Comparison of ENCODE assay signal across 10 cellular contexts in the genomic region with DNA sequence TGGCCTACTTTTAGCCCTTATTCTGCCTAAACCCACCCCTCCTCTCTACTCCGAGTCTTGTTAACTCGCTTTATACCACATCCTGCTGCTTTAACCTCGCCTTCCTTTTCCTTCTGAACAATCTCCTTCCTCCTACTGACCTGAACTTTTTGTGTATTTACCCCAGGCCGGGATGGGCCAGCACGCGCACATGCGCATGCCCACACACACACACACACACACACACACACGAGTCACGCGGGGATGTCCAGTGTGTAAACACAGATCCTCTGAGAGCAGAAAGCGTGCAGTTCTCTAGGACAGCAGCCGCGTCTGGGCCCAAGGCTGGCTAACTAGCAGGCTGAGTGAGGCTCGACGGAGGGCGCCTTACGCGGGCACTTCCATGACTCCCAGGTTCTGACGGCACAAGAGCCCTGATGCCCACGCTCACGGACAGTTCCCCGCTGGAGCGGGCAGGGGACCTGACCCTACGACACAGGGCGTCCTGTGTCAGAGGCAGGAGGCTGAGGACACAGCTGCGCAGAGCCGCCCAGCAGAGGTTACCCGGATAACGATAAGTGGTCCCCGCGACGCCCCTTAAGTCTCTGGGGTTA. TPM values are rescaled to one million over a fixed set of nuclear protein-coding genes. Genes with fewer than 3 reads are reported as not detected.
DNase-seq lines count a peak whose midpoint lies in the region; ATAC-seq and TF ChIP-seq lines count a peak whose summit lies in the region.
"Had no signal": no experiment of that assay in that cellular context is flagged by ENCODE, and none has a peak within 500 bp of the region (broad histone marks: within the 10 kb centered on the region; RNA-seq: fewer than 3 reads in every experiment).

No MANE protein-coding gene starts in this region.

- intact Hi-C loops in left lung (cut with DNase I), result no loop called here

- peaks cover 0 to 82% of the 10 kb centered on the region in 2 donors for H3K4me1 ChIP-seq in left lung

- DNase-seq in activated T-cell treated with anti-CD3 and anti-CD28 coated beads, Interleukin-2, amount 50 U/mL, for 48 hours, result peak; percentile 66 to 71
- DNase-seq in left lung (peak; percentile 64 to 83), type B pancreatic cell (ENCODE audit: extremely low spot score, unreplicated experiment) (no peak), T1000 (lab: John Stamatoyannopoulos, UW) (no peak), NCI-H526 treated with DMSO at 0.1 percent for 48 hours (lab: John Stamatoyannopoulos, UW) (no peak), NCI-H2227 (lab: John Stamatoyannopoulos, UW; ENCODE audit: unreplicated experiment) (no peak)

- peak overlapping the region; percentile 25 to 66 for H3K4me3 ChIP-seq in left lung

- H3K36me3 Mint-ChIP-seq in type B pancreatic cell, result no peaks in the 10 kb centered on the region

- H3K4me3 Mint-ChIP-seq in type B pancreatic cell, result peak overlapping the region; percentile 60

- peaks cover 0 to 9% of the 10 kb centered on the region in 2 donors for H3K36me3 ChIP-seq in left lung

- TF ChIP-seq CTCF in left lung (IDR thresholded peaks at IDR 0.05) (no peak), type B pancreatic cell (conservative IDR thresholded peaks at IDR 0.05) (no peak)

- H3K9me3 ChIP-seq in left lung, result no peaks in the 10 kb centered on the region

- peaks cover 4% of the 10 kb centered on the region for H3K4me1 Mint-ChIP-seq in type B pancreatic cell (ENCODE audit: unreplicated experiment)

- peak overlapping the region; percentile 27 for H3K27ac Mint-ChIP-seq in type B pancreatic cell

- H3K9me3 Mint-ChIP-seq in type B pancreatic cell, result peaks cover 4% of the 10 kb centered on the region

- peaks cover 73% of the 10 kb centered on the region for H3K27me3 Mint-ChIP-seq in type B pancreatic cell

- H3K27me3 ChIP-seq in left lung, result peaks cover 15 to 57% of the 10 kb centered on the region in 2 donors

- H3K27ac ChIP-seq in left lung, result peak overlapping the region; percentile 78 to 99

- ATAC-seq in GM19324 (IDR thresholded peaks at IDR 0.05; ENCODE audit: low FRiP score, unreplicated experiment), result peak; percentile 8
- ATAC-seq in HG03442 (IDR thresholded peaks at IDR 0.05; ENCODE audit: unreplicated experiment), result peak; percentile 19
- ATAC-seq in left lung, result peak; percentile 49

RNA-seq across cellular contexts. Expression of gene PIK3R5, which starts 0.6 kb away (rescaled TPM):
- total RNA-seq in left lung, result 10 to 100 TPM; 19.4 to 84.8 TPM
- total RNA-seq in type B pancreatic cell (ENCODE audit: low replicate concordance), result 0.29 TPM in 2 replicates
- total RNA-seq: endothelial cell of umbilical vein, LHCN-M2 had no signal

RNA-seq across cellular contexts. Expression of gene NTN1, which starts 56.4 kb away (rescaled TPM):
- total RNA-seq in left lung, result 1 to 10 TPM; 2.0 to 4.9 TPM
- total RNA-seq in type B pancreatic cell (ENCODE audit: low replicate concordance), result 10.7 and 17.4 TPM in 2 replicates

Comparison
In these comparisons a context has a peak if more than half of its experiments do, and no peak if none do; other contexts are left out.
1. DNase-seq: peak in activated T-cell treated with anti-CD3 and anti-CD28 coated beads, Interleukin-2, amount 50 U/mL, for 48 hours (2 of 2) and left lung (2 of 2); none in type B pancreatic cell (single experiment), T1000 (single experiment), NCI-H526 treated with DMSO at 0.1 percent for 48 hours (single experiment) and NCI-H2227 (single experiment).
2. RNA of gene PIK3R5, which starts 0.6 kb away (total RNA-seq): 19.4 to 84.8 TPM in left lung; 0.29 TPM in type B pancreatic cell; every median in the first group is over 10 times any median in the second.
3. Peak in every context shown above with its lines, with median percentiles within 50 percentile points of each other: ATAC-seq.